In genomic region chr22:20013382-20013871, GRCh38 we compare ENCODE assay signal across 8 cellular contexts. TPM values are rescaled to one million over a fixed set of nuclear protein-coding genes. Genes with fewer than 3 reads are reported as not detected.
DNase-seq lines count a peak whose midpoint lies in the region; ATAC-seq, FAIRE-seq and TF ChIP-seq lines count a peak whose summit lies in the region.

No MANE protein-coding gene starts in this region.

- peak overlapping the region; percentile 19 for H2AFZ ChIP-seq in endothelial cell of umbilical vein (ENCODE audit: low read depth, low read length)

- POLR2A ChIA-PET in endothelial cell of umbilical vein (lab: Charles Lee) = interaction anchor here (1.2 to 1.5 kb wide), 3 partner anchors 27 to 42 kb away, joined by 4 to 8 read pairs (median 6); no protein-coding TSS in a partner anchor
- POLR2A ChIA-PET in naive thymus-derived CD8-positive, alpha-beta T cell (lab: Charles Lee) = interaction anchor here (1.1 to 1.4 kb wide), 3 partner anchors 9 to 66 kb away, joined by 3 to 5 read pairs (median 4); no protein-coding TSS in a partner anchor

- no peak for TF ChIP-seq POLR2A in endothelial cell of umbilical vein (IDR thresholded peaks at IDR 0.05; ENCODE audit: low read depth, low read length)

- no peaks in the 10 kb centered on the region for H3K27me3 Mint-ChIP-seq in naive thymus-derived CD8-positive, alpha-beta T cell

- H3K27ac Mint-ChIP-seq in naive thymus-derived CD8-positive, alpha-beta T cell = no peak overlapping the region

- H3K9me3 ChIP-seq in endothelial cell of umbilical vein (replicated peaks; ENCODE audit: control insufficient read depth, insufficient read depth, low read length) = no peaks in the 10 kb centered on the region

- no peaks in the 10 kb centered on the region for H4K20me1 ChIP-seq in endothelial cell of umbilical vein (replicated peaks; ENCODE audit: control insufficient read depth, extremely low read depth, insufficient read depth, low read length)

- no TSS peak for BruUV-seq in endothelial cell of umbilical vein (replicated peaks; lab: Mats Ljungman, UMichigan)

- H3K36me3 Mint-ChIP-seq in naive thymus-derived CD8-positive, alpha-beta T cell = no peaks in the 10 kb centered on the region

- peaks cover 2 to 22% (median 16%) of the 10 kb centered on the region in 4 donors for H3K4me1 Mint-ChIP-seq in naive thymus-derived CD8-positive, alpha-beta T cell

- DNase-seq in GM12865 (ENCODE audit: low read depth) (peak; percentile 62), SK-MEL-5 (ENCODE audit: low read depth, low spot score) (peak; percentile 71), endothelial cell of umbilical vein (ENCODE audit: low read depth, low spot score) (peak; percentile 67), cerebellar nuclear complex (lab: John Stamatoyannopoulos, UW) (no peak), NCI-H510A (lab: John Stamatoyannopoulos, UW) (no peak)
- DNase-seq in naive thymus-derived CD8-positive, alpha-beta T cell = peak in 9 of 10 donors; percentile 24 to 74 (median 42)

- no peaks in the 10 kb centered on the region for H3K27me3 ChIP-seq in endothelial cell of umbilical vein (ENCODE audit: control insufficient read depth in 2 of 2, insufficient read depth in 2 of 2, low read length in 2 of 2)

- no peaks in the 10 kb centered on the region for H3K9me1 ChIP-seq in endothelial cell of umbilical vein (replicated peaks; ENCODE audit: control insufficient read depth, extremely low read depth, insufficient read depth, low read length)

- CTCF ChIA-PET in endothelial cell of umbilical vein (lab: Charles Lee) = interaction anchor here (0.9 to 7.3 kb wide), 24 partner anchors 9 to 283 kb away, joined by 3 to 304 read pairs (median 7); no protein-coding TSS in a partner anchor

- no peak overlapping the region for H3K4me3 Mint-ChIP-seq in naive thymus-derived CD8-positive, alpha-beta T cell

- in situ Hi-C loops in SK-MEL-5 (cut with HindIII; ENCODE audit: low pct_unique_long_range_greater_than_20kb, low sequenced_read_pairs) = no loop called here

- ATAC-seq in naive thymus-derived CD8-positive, alpha-beta T cell = no peak
- ATAC-seq in GM18511 (IDR thresholded peaks at IDR 0.05; ENCODE audit: unreplicated experiment) = no peak

- no peaks in the 10 kb centered on the region for H3K9me3 Mint-ChIP-seq in naive thymus-derived CD8-positive, alpha-beta T cell

- no peak overlapping the region for H3K9ac ChIP-seq in endothelial cell of umbilical vein (replicated peaks; ENCODE audit: extremely low read depth, insufficient read depth, low read length)

- intact Hi-C loops in endothelial cell of umbilical vein (cut with micrococcal nuclease) = loop anchor here (1.0 to 2.0 kb wide), 4 partner anchors 27 to 283 kb away; no protein-coding TSS in a partner anchor

- no peaks in the 10 kb centered on the region for H3K79me2 ChIP-seq in endothelial cell of umbilical vein (ENCODE audit: control insufficient read depth, insufficient read depth, low read length)

- H3K4me3 ChIP-seq in GM12865 (ENCODE audit: low read depth, low read length) (no peak overlapping the region), endothelial cell of umbilical vein (replicated peaks in 1 of 3; ENCODE audit: insufficient read depth in 1 of 3, low read depth in 1 of 3, low read length in 3 of 3) (no peak overlapping the region)

- TF ChIP-seq CTCF in 22Rv1 (IDR thresholded peaks at IDR 0.05) = peak; percentile 37
- TF ChIP-seq CTCF in GM12865 (IDR thresholded peaks at IDR 0.05; ENCODE audit: insufficient read depth, low read depth, low read length, missing control alignments) = peak; percentile 60
- TF ChIP-seq CTCF in endothelial cell of umbilical vein (IDR thresholded peaks at IDR 0.05; ENCODE audit: extremely low read depth in 1 of 2, insufficient read depth in 1 of 2, low read depth in 1 of 2, low read length in 2 of 2) = peak; percentile 91 to 97

- H3K27ac ChIP-seq in 22Rv1 = no peak overlapping the region
- H3K27ac ChIP-seq in endothelial cell of umbilical vein (ENCODE audit: insufficient read depth, low read depth, low read length) = no peak overlapping the region

- no peaks in the 10 kb centered on the region for H3K36me3 ChIP-seq in endothelial cell of umbilical vein (ENCODE audit: control insufficient read depth in 2 of 2, extremely low read depth in 1 of 2, insufficient read depth in 2 of 2, low read length in 2 of 2)

- peaks cover 8% of the 10 kb centered on the region for H3K4me1 ChIP-seq in endothelial cell of umbilical vein (ENCODE audit: control insufficient read depth, extremely low read depth, insufficient read depth, low read length)

- no peak overlapping the region for H3K4me2 ChIP-seq in endothelial cell of umbilical vein (ENCODE audit: insufficient read depth, low read length)

- FAIRE-seq in endothelial cell of umbilical vein (lab: Jason Lieb, UNC) = peak; percentile 77

- dilution Hi-C loops in endothelial cell of umbilical vein (cut with MboI; ENCODE audit: extremely low pct_ligation_motif_present, low sequenced_read_pairs) = no loop called here

TF ChIP-seq in endothelial cell of umbilical vein, 7 proteins besides CTCF, POLR2A, EP300 and RAD21:
- TF ChIP-seq POLR2AphosphoS5 (IDR thresholded peaks at IDR 0.05; ENCODE audit: insufficient read depth, low read depth, low read length) (no peak), JUN (IDR thresholded peaks at IDR 0.05; ENCODE audit: borderline replicate concordance, insufficient read depth, insufficient read length, low read depth) (no peak), MAX (IDR thresholded peaks at IDR 0.05; ENCODE audit: insufficient read depth, insufficient read length) (no peak), EZH2 (IDR thresholded peaks at IDR 0.05; ENCODE audit: borderline replicate concordance, low read depth, low read length, severe bottlenecking) (no peak), GATA2 (IDR thresholded peaks at IDR 0.05; ENCODE audit: insufficient read depth, insufficient read length, low read depth, low read length) (no peak), FOS (IDR thresholded peaks at IDR 0.05; ENCODE audit: borderline replicate concordance, insufficient read depth, low read length) (no peak), MYC (IDR thresholded peaks at IDR 0.05; ENCODE audit: low read depth, low read length) (no peak)

RNA-seq across cellular contexts. Expression of gene ARVCF, which starts 3.2 kb away (rescaled TPM):
- 4.9 and 5.4 TPM in 2 replicates for total RNA-seq in SK-MEL-5 (2014; rRNA removed; shearing (Covaris generic))
- polyA plus RNA-seq in SK-MEL-5 (2015; cell fraction: cytosol; rRNA removed) = 3.8 and 4.1 TPM in 2 replicates
- polyA plus RNA-seq in SK-MEL-5 (2015; cell fraction: nucleus; rRNA removed) = 43.0 and 46.9 TPM in 2 replicates
- total RNA-seq in endothelial cell of umbilical vein = 105 and 109 TPM in 2 replicates
- 81.3 and 83.6 TPM in 2 replicates for polyA plus RNA-seq in endothelial cell of umbilical vein
- 30.5 and 49.1 TPM in 2 replicates for polyA plus RNA-seq in endothelial cell of umbilical vein (2011; cell fraction: cytosol; rRNA removed)
- polyA plus RNA-seq in endothelial cell of umbilical vein (2011; cell fraction: nucleus; rRNA removed) = 288 and 295 TPM in 2 replicates
- 22.8 and 27.5 TPM in 2 replicates for polyA plus RNA-seq in endothelial cell of umbilical vein (2012)
- 43.0 and 52.9 TPM in 2 replicates for polyA minus RNA-seq in endothelial cell of umbilical vein
- polyA minus RNA-seq in endothelial cell of umbilical vein (2011; cell fraction: cytosol; rRNA and poly(A)+ RNA removed) = 1.7 TPM
- polyA minus RNA-seq in endothelial cell of umbilical vein (2011; cell fraction: nucleus; rRNA and poly(A)+ RNA removed) = 58.2 and 105 TPM in 2 replicates
- total RNA-seq in naive thymus-derived CD8-positive, alpha-beta T cell = 1 to 10 TPM; 4.6 to 5.1 TPM
- 1 to 10 TPM in 2 of 3 donors, under 1 TPM in 1; 0.53 to 1.5 (median 1.1) TPM for polyA plus RNA-seq in naive thymus-derived CD8-positive, alpha-beta T cell

RNA-seq across cellular contexts. Expression of gene TANGO2, which starts 7.5 kb away (rescaled TPM):
- total RNA-seq in SK-MEL-5 (2014; rRNA removed; shearing (Covaris generic)) = 68.3 and 70.0 TPM in 2 replicates
- polyA plus RNA-seq in SK-MEL-5 (2015; cell fraction: cytosol; rRNA removed) = 78.2 and 85.2 TPM in 2 replicates
- polyA plus RNA-seq in SK-MEL-5 (2015; cell fraction: nucleus; rRNA removed) = 68.0 and 80.2 TPM in 2 replicates
- 33.2 and 40.0 TPM in 2 replicates for total RNA-seq in endothelial cell of umbilical vein
- polyA plus RNA-seq in endothelial cell of umbilical vein = 49.3 and 59.5 TPM in 2 replicates
- polyA plus RNA-seq in endothelial cell of umbilical vein (2011; cell fraction: cytosol; rRNA removed) = 34.3 and 36.5 TPM in 2 replicates
- polyA plus RNA-seq in endothelial cell of umbilical vein (2011; cell fraction: nucleus; rRNA removed) = 48.4 and 53.3 TPM in 2 replicates
- 20.4 and 20.9 TPM in 2 replicates for polyA plus RNA-seq in endothelial cell of umbilical vein (2012)
- polyA minus RNA-seq in endothelial cell of umbilical vein = 82.2 and 90.8 TPM in 2 replicates
- polyA minus RNA-seq in endothelial cell of umbilical vein (2011; cell fraction: cytosol; rRNA and poly(A)+ RNA removed) = 10.1 TPM
- polyA minus RNA-seq in endothelial cell of umbilical vein (2011; cell fraction: nucleus; rRNA and poly(A)+ RNA removed) = 22.9 and 23.8 TPM in 2 replicates
- 10 to 100 TPM; 37.5 to 38.0 TPM for total RNA-seq in naive thymus-derived CD8-positive, alpha-beta T cell
- polyA plus RNA-seq in naive thymus-derived CD8-positive, alpha-beta T cell = 10 to 100 TPM; 22.6 to 36.2 (median 26.4) TPM

Comparison
In these comparisons a context has a peak if more than half of its experiments do, and no peak if none do; other contexts are left out.
1. CTCF ChIP-seq: peak in every context shown above with its lines; median percentile 94 in endothelial cell of umbilical vein; 60 in GM12865; 37 in 22Rv1.
2. DNase-seq: peak in GM12865 (single experiment), SK-MEL-5 (single experiment), endothelial cell of umbilical vein (single experiment) and naive thymus-derived CD8-positive, alpha-beta T cell (9 of 10); none in cerebellar nuclear complex (0 of 2) and NCI-H510A (single experiment).
3. RNA of gene ARVCF, which starts 3.2 kb away (total RNA-seq): 105 to 109 TPM in endothelial cell of umbilical vein; 4.9 to 5.4 TPM in SK-MEL-5 and 4.6 to 5.1 TPM in naive thymus-derived CD8-positive, alpha-beta T cell; every median in the first group is over 10 times any median in the second.